ENCODE assay signal across 8 cellular contexts in the genomic region with DNA sequence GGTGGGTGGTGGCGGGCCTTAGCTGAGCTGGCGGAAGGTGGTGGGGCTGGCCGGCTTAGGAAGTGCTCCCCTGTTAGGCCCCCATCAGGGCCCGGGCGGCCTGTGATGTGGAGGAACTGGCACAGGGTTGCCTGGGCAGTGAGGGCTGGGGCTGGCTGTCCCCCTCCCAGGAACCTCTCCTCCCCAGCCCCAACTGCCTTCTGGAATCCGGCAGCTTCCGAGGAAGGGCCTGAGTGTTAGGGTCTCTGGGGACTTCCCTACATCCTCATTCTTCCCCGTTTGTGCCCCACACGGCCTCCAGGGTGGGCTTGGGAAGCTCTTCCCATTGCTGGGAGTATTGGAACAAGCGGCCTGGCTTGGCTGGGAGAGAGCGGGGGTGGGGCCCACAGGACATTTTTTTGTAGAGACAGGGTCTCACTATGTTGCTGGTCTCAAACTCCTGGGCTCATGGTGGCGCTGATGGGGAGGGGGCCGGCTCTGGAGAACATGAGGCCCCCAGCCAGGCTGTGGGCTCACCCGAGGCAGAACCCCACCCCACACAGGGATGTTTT.
DNase-seq lines count a peak whose midpoint lies in the region; ATAC-seq and TF ChIP-seq lines count a peak whose summit lies in the region.

No MANE protein-coding gene starts in this region.

- H3K4me3 ChIP-seq in GM23338 (no peak overlapping the region), lower lobe of right lung (no peak overlapping the region), spleen (no peak overlapping the region)
- no peak overlapping the region for H3K4me3 ChIP-seq in CD8-positive, alpha-beta T cell (ENCODE audit: low read depth, low read length)

- peaks cover 43% of the 10 kb centered on the region for H3K79me2 ChIP-seq in GM23338 (replicated peaks; ENCODE audit: insufficient read depth)

- peaks cover 12% of the 10 kb centered on the region for H3K36me3 Mint-ChIP-seq in GM23338 (ENCODE audit: low read depth)
- no peaks in the 10 kb centered on the region for H3K36me3 Mint-ChIP-seq in brain
- H3K36me3 Mint-ChIP-seq in CD8-positive, alpha-beta T cell, result no peaks in the 10 kb centered on the region

- no peaks in the 10 kb centered on the region for H3F3A ChIP-seq in GM23338 (replicated peaks; ENCODE audit: low read depth)

- WGBS in spleen, 5 donors, result 61 to 67% (median 65%) methylated on average over 13 to 14 of the region's 14 CpGs

- H3K4me2 ChIP-seq in GM23338, result peak overlapping the region; percentile 48

- ATAC-seq in GM23338 (peak; percentile 34), lower lobe of right lung (no peak), GM19328 (IDR thresholded peaks at IDR 0.05; ENCODE audit: unreplicated experiment) (no peak), GM18907 (IDR thresholded peaks at IDR 0.05; ENCODE audit: unreplicated experiment) (no peak)
- ATAC-seq in CD8-positive, alpha-beta T cell, result no peak

- no peaks in the 10 kb centered on the region for H4K20me1 ChIP-seq in GM23338 (replicated peaks; ENCODE audit: insufficient read depth)

- no peaks in the 10 kb centered on the region for H3K36me3 ChIP-seq in GM23338 (ENCODE audit: insufficient read depth)
- H3K36me3 ChIP-seq in lower lobe of right lung, result no peaks in the 10 kb centered on the region
- no peaks in the 10 kb centered on the region for H3K36me3 ChIP-seq in spleen
- no peaks in the 10 kb centered on the region for H3K36me3 ChIP-seq in CD8-positive, alpha-beta T cell (ENCODE audit: insufficient read depth, low read length)

- H3K9me3 ChIP-seq in lower lobe of right lung, result no peaks in the 10 kb centered on the region
- no peaks in the 10 kb centered on the region for H3K9me3 ChIP-seq in spleen
- no peaks in the 10 kb centered on the region for H3K9me3 ChIP-seq in CD8-positive, alpha-beta T cell (ENCODE audit: low read length)

- CTCF ChIA-PET in CD8-positive, alpha-beta T cell (lab: Charles Lee), result interaction anchor here (1.3 kb wide), 1 partner anchor 17 kb away, joined by 3 read pairs; no protein-coding TSS in a partner anchor

- intact Hi-C loops in lower lobe of right lung (cut with DNase I), result no loop called here
- intact Hi-C loops in spleen (cut with DNase I; ENCODE audit: low total_unique reads), result no loop called here
- intact Hi-C loops in CD8-positive, alpha-beta T cell (cut with DNase I, micrococcal nuclease), result no loop called here

- H2AFZ ChIP-seq in GM23338, result no peak overlapping the region

- H3K9me3 Mint-ChIP-seq in GM23338 (peaks cover 7% of the 10 kb centered on the region; the same call in 2 of the 3 replicates), brain (peaks cover 0 to 2% (median 0%) of the 10 kb centered on the region in 5 experiments)
- no peaks in the 10 kb centered on the region for H3K9me3 Mint-ChIP-seq in CD8-positive, alpha-beta T cell

- H3K4me3 Mint-ChIP-seq in GM23338, result peak overlapping the region; percentile 7; the same call in 1 of the 3 replicates
- peak overlapping the region in 3 of 5 experiments; percentile 5 to 70 (median 20) for H3K4me3 Mint-ChIP-seq in brain
- no peak overlapping the region for H3K4me3 Mint-ChIP-seq in CD8-positive, alpha-beta T cell

- H3K27me3 Mint-ChIP-seq in GM23338 (ENCODE audit: insufficient read depth, low read depth, poor library complexity) (peaks cover 6% of the 10 kb centered on the region), brain (no peaks in the 10 kb centered on the region)
- H3K27me3 Mint-ChIP-seq in CD8-positive, alpha-beta T cell (ENCODE audit: low read depth), result peaks cover 6% of the 10 kb centered on the region

- H3K9me2 ChIP-seq in GM23338 (ENCODE audit: insufficient read depth), result no peaks in the 10 kb centered on the region

- no peak for TF ChIP-seq CTCF in GM23338 (conservative IDR thresholded peaks at IDR 0.05; ENCODE audit: low read depth in 2 of 2)
- TF ChIP-seq CTCF in brain (conservative IDR thresholded peaks at IDR 0.05), result no peak
- TF ChIP-seq CTCF in lower lobe of right lung (IDR thresholded peaks at IDR 0.05), result no peak
- no peak for TF ChIP-seq CTCF in spleen (IDR thresholded peaks at IDR 0.05 in 8 of 11, conservative IDR thresholded peaks at IDR 0.05 in 3 of 11)
- no peak for TF ChIP-seq CTCF in CD8-positive, alpha-beta T cell (IDR thresholded peaks at IDR 0.05)

- H3K27ac Mint-ChIP-seq in GM23338, result peak overlapping the region; percentile 57
- H3K27ac Mint-ChIP-seq in brain, result peak overlapping the region; percentile 3 to 98 (median 89)
- H3K27ac Mint-ChIP-seq in CD8-positive, alpha-beta T cell, result no peak overlapping the region

- POLR2A ChIA-PET in CD8-positive, alpha-beta T cell (lab: Charles Lee), result no interaction called here

- DNase-seq in GM23338 (ENCODE audit: low spot score), result peak; percentile 47
- DNase-seq in lower lobe of right lung, result no peak
- DNase-seq in spleen, result peak; percentile 65
- no peak for DNase-seq in NCI-H2171 treated with DMSO at 0.1 percent for 48 hours (lab: John Stamatoyannopoulos, UW)
- no peak for DNase-seq in CD8-positive, alpha-beta T cell

- TF ChIP-seq POLR2A in spleen (IDR thresholded peaks at IDR 0.05), result no peak

- H3K4me1 Mint-ChIP-seq in GM23338 (peaks cover 43% of the 10 kb centered on the region), brain (peaks cover 78% of the 10 kb centered on the region)
- H3K4me1 Mint-ChIP-seq in CD8-positive, alpha-beta T cell (ENCODE audit: low read depth), result no peaks in the 10 kb centered on the region

- H3K27ac ChIP-seq in GM23338 (ENCODE audit: low read depth) (peak overlapping the region; percentile 75), lower lobe of right lung (peak overlapping the region; percentile 71), spleen (peak overlapping the region in 5 of 8 donors; percentile 37 to 60 (median 59))
- H3K27ac ChIP-seq in CD8-positive, alpha-beta T cell (ENCODE audit: low read depth, low read length), result no peak overlapping the region

- H3K27me3 ChIP-seq in GM23338 (ENCODE audit: insufficient read depth) (no peaks in the 10 kb centered on the region), lower lobe of right lung (ENCODE audit: low read depth) (peaks cover 2% of the 10 kb centered on the region), spleen (replicated peaks in 1 of 7) (peaks cover 0 to 9% (median 0%) of the 10 kb centered on the region in 7 donors)
- H3K27me3 ChIP-seq in CD8-positive, alpha-beta T cell (ENCODE audit: insufficient read depth, low read length), result no peaks in the 10 kb centered on the region

- H3K4me1 ChIP-seq in GM23338 (ENCODE audit: insufficient read depth) (peaks cover 20% of the 10 kb centered on the region; the same call in 1 of the 2 replicates), lower lobe of right lung (peaks cover 27% of the 10 kb centered on the region), spleen (peaks cover 0 to 85% (median 46%) of the 10 kb centered on the region in 6 donors)
- no peaks in the 10 kb centered on the region for H3K4me1 ChIP-seq in CD8-positive, alpha-beta T cell (ENCODE audit: insufficient read depth, low read length)

TF ChIP-seq in GM23338, 12 proteins besides CTCF, POLR2A, EP300 and RAD21:
- TF ChIP-seq ZNF114 (CRISPR knock-in tag; IDR thresholded peaks at IDR 0.05) (no peak), POLR2AphosphoS5 (IDR thresholded peaks at IDR 0.05; ENCODE audit: low read depth) (no peak), STAT1 (IDR thresholded peaks at IDR 0.05; ENCODE audit: unreplicated experiment) (no peak), ZNF331 (CRISPR knock-in tag; IDR thresholded peaks at IDR 0.05; ENCODE audit: low read depth) (no peak)
- TF ChIP-seq, protein P1, sequence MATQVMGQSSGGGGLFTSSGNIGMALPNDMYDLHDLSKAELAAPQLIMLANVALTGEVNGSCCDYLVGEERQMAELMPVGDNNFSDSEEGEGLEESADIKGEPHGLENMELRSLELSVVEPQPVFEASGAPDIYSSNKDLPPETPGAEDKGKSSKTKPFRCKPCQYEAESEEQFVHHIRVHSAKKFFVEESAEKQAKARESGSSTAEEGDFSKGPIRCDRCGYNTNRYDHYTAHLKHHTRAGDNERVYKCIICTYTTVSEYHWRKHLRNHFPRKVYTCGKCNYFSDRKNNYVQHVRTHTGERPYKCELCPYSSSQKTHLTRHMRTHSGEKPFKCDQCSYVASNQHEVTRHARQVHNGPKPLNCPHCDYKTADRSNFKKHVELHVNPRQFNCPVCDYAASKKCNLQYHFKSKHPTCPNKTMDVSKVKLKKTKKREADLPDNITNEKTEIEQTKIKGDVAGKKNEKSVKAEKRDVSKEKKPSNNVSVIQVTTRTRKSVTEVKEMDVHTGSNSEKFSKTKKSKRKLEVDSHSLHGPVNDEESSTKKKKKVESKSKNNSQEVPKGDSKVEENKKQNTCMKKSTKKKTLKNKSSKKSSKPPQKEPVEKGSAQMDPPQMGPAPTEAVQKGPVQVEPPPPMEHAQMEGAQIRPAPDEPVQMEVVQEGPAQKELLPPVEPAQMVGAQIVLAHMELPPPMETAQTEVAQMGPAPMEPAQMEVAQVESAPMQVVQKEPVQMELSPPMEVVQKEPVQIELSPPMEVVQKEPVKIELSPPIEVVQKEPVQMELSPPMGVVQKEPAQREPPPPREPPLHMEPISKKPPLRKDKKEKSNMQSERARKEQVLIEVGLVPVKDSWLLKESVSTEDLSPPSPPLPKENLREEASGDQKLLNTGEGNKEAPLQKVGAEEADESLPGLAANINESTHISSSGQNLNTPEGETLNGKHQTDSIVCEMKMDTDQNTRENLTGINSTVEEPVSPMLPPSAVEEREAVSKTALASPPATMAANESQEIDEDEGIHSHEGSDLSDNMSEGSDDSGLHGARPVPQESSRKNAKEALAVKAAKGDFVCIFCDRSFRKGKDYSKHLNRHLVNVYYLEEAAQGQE (IDR thresholded peaks at IDR 0.05; ENCODE audit: unreplicated experiment), result no peak

Comparison
In these comparisons a context has a peak if more than half of its experiments do, and no peak if none do; other contexts are left out.
1. DNase-seq: peak in GM23338 (single experiment) and spleen (single experiment); none in lower lobe of right lung (single experiment), NCI-H2171 treated with DMSO at 0.1 percent for 48 hours (single experiment) and CD8-positive, alpha-beta T cell (0 of 7).